In genomic region chr11:113193894-113194293, GRCh38 we compare ENCODE assay signal across 19 cellular contexts.
DNase-seq lines count a peak whose midpoint lies in the region; ATAC-seq and TF ChIP-seq lines count a peak whose summit lies in the region.
"Had no signal": no experiment of that assay in that cellular context is flagged by ENCODE, and none has a peak within 500 bp of the region (broad histone marks: within the 10 kb centered on the region; RNA-seq: fewer than 3 reads in every experiment).

No MANE protein-coding gene starts in this region.

- H3K27ac ChIP-seq in lung (ENCODE audit: low read depth in 1 of 2, low read length in 1 of 2) = peak overlapping the region in 1 of 2 donors; percentile 10
- H3K27ac ChIP-seq: RWPE1 had no signal

- H3K36me3 ChIP-seq in BE2C = no peaks in the 10 kb centered on the region
- H3K36me3 ChIP-seq in lung (ENCODE audit: control insufficient read depth in 2 of 2, insufficient read depth in 2 of 2, low read length in 2 of 2) = no peaks in the 10 kb centered on the region

- no peaks in the 10 kb centered on the region for H3K27me3 Mint-ChIP-seq in brain

- 62 to 82% methylated on average over 5 of the region's 5 CpGs for WGBS in lung, 2 donors

- H3K9me3 ChIP-seq in BE2C (no peaks in the 10 kb centered on the region), lung (ENCODE audit: control insufficient read depth in 2 of 2, insufficient read depth in 1 of 2, low read length in 1 of 2) (peaks cover 0 to 2% of the 10 kb centered on the region in 2 donors)

- peak overlapping the region in 3 of 5 experiments; percentile 4 to 69 (median 67) for H3K4me3 Mint-ChIP-seq in brain
- H3K4me3 Mint-ChIP-seq: activated CD4-positive, alpha-beta T cell treated with anti-CD3 and anti-CD28 coated beads, Interleukin-2, amount 10 ng/mL, durations not matched to agents 7 days and 5 days; activated naive CD8-positive, alpha-beta T cell treated with anti-CD3 and anti-CD28 coated beads, Interleukin-2, amount 10 ng/mL, durations not matched to agents 7 days and 5 days; dendritic cell treated with granulocyte-macrophage colony-stimulating factor and Interleukin-4, amounts not matched to agents 40 ng/mL and 50 ng/mL, for 4 days; H9; stimulated activated naive CD8-positive, alpha-beta T cell treated with anti-CD3 and anti-CD28 coated beads, Interleukin-15, Interleukin-2, amounts not matched to agents 100 ng/mL and 50 ng/mL, for 24 hours had no signal

- no peaks in the 10 kb centered on the region for H3K9me3 Mint-ChIP-seq in brain
- H3K9me3 Mint-ChIP-seq: activated CD4-positive, alpha-beta T cell treated with anti-CD3 and anti-CD28 coated beads, Interleukin-2, amount 10 ng/mL, durations not matched to agents 7 days and 5 days; activated naive CD8-positive, alpha-beta T cell treated with anti-CD3 and anti-CD28 coated beads, Interleukin-2, amount 10 ng/mL, durations not matched to agents 7 days and 5 days; dendritic cell treated with granulocyte-macrophage colony-stimulating factor and Interleukin-4, amounts not matched to agents 40 ng/mL and 50 ng/mL, for 4 days; H9; stimulated activated naive CD8-positive, alpha-beta T cell treated with anti-CD3 and anti-CD28 coated beads, Interleukin-15, Interleukin-2, amounts not matched to agents 100 ng/mL and 50 ng/mL, for 24 hours had no signal

- H3K4me1 ChIP-seq in BE2C (peaks cover 53% of the 10 kb centered on the region), lung (ENCODE audit: control insufficient read depth in 2 of 2, insufficient read depth in 2 of 2, low read length in 2 of 2) (peaks cover 1 to 31% of the 10 kb centered on the region in 2 donors)

- ATAC-seq in lung (ENCODE audit: insufficient read depth, low FRiP score) (peak; percentile 19), GM21529 (IDR thresholded peaks at IDR 0.05; ENCODE audit: unreplicated experiment) (no peak), GM18519 (IDR thresholded peaks at IDR 0.05; ENCODE audit: low FRiP score, unreplicated experiment) (no peak)

- peak overlapping the region in 4 of 5 experiments; percentile 72 to 93 (median 90) for H3K27ac Mint-ChIP-seq in brain
- H3K27ac Mint-ChIP-seq: activated CD4-positive, alpha-beta T cell treated with anti-CD3 and anti-CD28 coated beads, Interleukin-2, amount 10 ng/mL, durations not matched to agents 7 days and 5 days; activated naive CD8-positive, alpha-beta T cell treated with anti-CD3 and anti-CD28 coated beads, Interleukin-2, amount 10 ng/mL, durations not matched to agents 7 days and 5 days; H9; stimulated activated naive CD8-positive, alpha-beta T cell treated with anti-CD3 and anti-CD28 coated beads, Interleukin-15, Interleukin-2, amounts not matched to agents 100 ng/mL and 50 ng/mL, for 24 hours had no signal

- H3K4me1 Mint-ChIP-seq in brain = peaks cover 96% of the 10 kb centered on the region
- H3K4me1 Mint-ChIP-seq: activated CD4-positive, alpha-beta T cell treated with anti-CD3 and anti-CD28 coated beads, Interleukin-2, amount 10 ng/mL, durations not matched to agents 7 days and 5 days; activated naive CD8-positive, alpha-beta T cell treated with anti-CD3 and anti-CD28 coated beads, Interleukin-2, amount 10 ng/mL, durations not matched to agents 7 days and 5 days had no signal

- no peaks in the 10 kb centered on the region for H3K27me3 ChIP-seq in BE2C
- H3K27me3 ChIP-seq in lung (ENCODE audit: control insufficient read depth, insufficient read depth) = no peaks in the 10 kb centered on the region

- H3K36me3 Mint-ChIP-seq in brain = no peaks in the 10 kb centered on the region
- H3K36me3 Mint-ChIP-seq: activated naive CD8-positive, alpha-beta T cell treated with anti-CD3 and anti-CD28 coated beads, Interleukin-2, amount 10 ng/mL, durations not matched to agents 7 days and 5 days had no signal

- H3K4me3 ChIP-seq in BE2C (ENCODE audit: low read depth, low read length) = no peak overlapping the region
- H3K4me3 ChIP-seq in lung = no peak overlapping the region

- DNase-seq in BE2C (peak; percentile 71), NCI-H1105 treated with DMSO at 0.1 percent for 48 hours (lab: John Stamatoyannopoulos, UW) (peak; percentile 67), lung (ENCODE audit: low spot score) (no peak), cortex of kidney (lab: John Stamatoyannopoulos, UW) (no peak), NCI-H345 treated with DMSO at 0.1 percent for 48 hours (lab: John Stamatoyannopoulos, UW; ENCODE audit: unreplicated experiment) (no peak)
- DNase-seq: activated CD4-positive, alpha-beta T cell treated with anti-CD3 and anti-CD28 coated beads, Interleukin-2, amount 10 ng/mL, durations not matched to agents 7 days and 5 days; activated naive CD8-positive, alpha-beta T cell treated with anti-CD3 and anti-CD28 coated beads, Interleukin-2, amount 10 ng/mL, durations not matched to agents 7 days and 5 days; activated T-cell treated with anti-CD3 and anti-CD28 coated beads, Interleukin-2, amount 50 U/mL, for 1 hour; H9; mesenchymal stem cell; NCI-H1417 treated with DMSO at 0.1 percent for 48 hours; small intestine; T-helper 2 cell had no signal

- TF ChIP-seq CTCF in BE2C (IDR thresholded peaks at IDR 0.05; ENCODE audit: low read depth, low read length) (no peak), brain (conservative IDR thresholded peaks at IDR 0.05) (no peak), lung (IDR thresholded peaks at IDR 0.05; ENCODE audit: control extremely low read depth, extremely low read depth) (no peak)

Comparison
In these comparisons a context has a peak if more than half of its experiments do, and no peak if none do; other contexts are left out.
1. DNase-seq: peak in BE2C (single experiment) and NCI-H1105 treated with DMSO at 0.1 percent for 48 hours (single experiment); none in lung (single experiment), cortex of kidney (single experiment) and NCI-H345 treated with DMSO at 0.1 percent for 48 hours (single experiment).